Comparison of ENCODE assay signal across 18 cellular contexts in genomic region chr6:170451762-170452651, GRCh38.
DNase-seq lines count a peak whose midpoint lies in the region; ATAC-seq and TF ChIP-seq lines count a peak whose summit lies in the region.
"Had no signal": no experiment of that assay in that cellular context is flagged by ENCODE, and none has a peak within 500 bp of the region (broad histone marks: within the 10 kb centered on the region; RNA-seq: fewer than 3 reads in every experiment).

No MANE protein-coding gene starts in this region.

- H3K9me3 ChIP-seq in upper lobe of right lung: no peaks in the 10 kb centered on the region
- H3K9me3 ChIP-seq in GM23248 (ENCODE audit: low read depth): no peaks in the 10 kb centered on the region

- no peak for ATAC-seq in central memory CD8-positive, alpha-beta T cell (replicated peaks; ENCODE audit: extremely low read depth, poor library complexity, severe bottlenecking)
- no peak for ATAC-seq in upper lobe of right lung
- ATAC-seq: HCT116 had no signal

- H3K9ac ChIP-seq in GM23248: no peak overlapping the region

- H3K27ac Mint-ChIP-seq in central memory CD8-positive, alpha-beta T cell (ENCODE audit: low read depth): peak overlapping the region; percentile 3
- H3K27ac Mint-ChIP-seq: CD4-positive, alpha-beta T cell had no signal

- no peaks in the 10 kb centered on the region for H3K36me3 Mint-ChIP-seq in central memory CD8-positive, alpha-beta T cell (ENCODE audit: insufficient read depth)

- H3K79me2 ChIP-seq in GM23248 (ENCODE audit: insufficient read depth): no peaks in the 10 kb centered on the region

- peaks cover 3% of the 10 kb centered on the region for H3K27me3 Mint-ChIP-seq in central memory CD8-positive, alpha-beta T cell
- H3K27me3 Mint-ChIP-seq: CD4-positive, alpha-beta T cell had no signal

- no peak for TF ChIP-seq CTCF in upper lobe of right lung (IDR thresholded peaks at IDR 0.05)

- no peak overlapping the region for H3K4me2 ChIP-seq in GM23248 (ENCODE audit: unreplicated experiment)

- WGBS in GM23248 (ENCODE audit: low coverage in 1 of 2, low lambda C conversion rate in 2 of 2, missing lambda C conversion rate in 2 of 2), 2 experiments: 76 to 77% methylated on average over 16 to 20 of the region's 20 CpGs

- H3K27me3 ChIP-seq in upper lobe of right lung (no peaks in the 10 kb centered on the region), GM23248 (replicated peaks; ENCODE audit: insufficient read depth) (no peaks in the 10 kb centered on the region)

- H3K9me2 ChIP-seq in GM23248 (ENCODE audit: insufficient read depth): no peaks in the 10 kb centered on the region

- no peak overlapping the region for H2AFZ ChIP-seq in GM23248

- in situ Hi-C loops in GM23248 (cut with MboI): no loop called here

- DNase-seq in activated effector memory CD4-positive, alpha-beta T cell treated with anti-CD3 and anti-CD28 coated beads, Interleukin-2, amount 50 U/mL, for 16 hours: peak; percentile 60
- DNase-seq in activated effector memory CD4-positive, alpha-beta T cell treated with Interleukin-2 at 50 U/mL for 16 hours: no peak
- peak in 1 of 2 donors; percentile 6 for DNase-seq in central memory CD8-positive, alpha-beta T cell (ENCODE audit: low spot score in 2 of 2)
- DNase-seq in mesenteric fat pad (ENCODE audit: low spot score) (peak; percentile 88), upper lobe of right lung (peak; percentile 59), RKO (ENCODE audit: low spot score) (no peak), GM23248 (no peak)
- DNase-seq: CD4-positive, alpha-beta T cell; DMS153; GF-D8; NCI-H1105; NCI-H2081; NCI-H2171 treated with DMSO at 0.1 percent for 48 hours; NCI-H510A; NCI-H748 treated with DMSO at 0.1 percent for 48 hours; RPMI8226; SIG-M5 had no signal

- H3K4me3 Mint-ChIP-seq in central memory CD8-positive, alpha-beta T cell: no peak overlapping the region
- H3K4me3 Mint-ChIP-seq: CD4-positive, alpha-beta T cell had no signal

- no peaks in the 10 kb centered on the region for H4K20me1 ChIP-seq in GM23248 (ENCODE audit: insufficient read depth)

- H3K27ac ChIP-seq in upper lobe of right lung (no peak overlapping the region), GM23248 (no peak overlapping the region)

- no peaks in the 10 kb centered on the region for H3K4me1 ChIP-seq in upper lobe of right lung
- H3K4me1 ChIP-seq in GM23248 (ENCODE audit: insufficient read depth): 0 out of 2 replicates have a peak, but pooled peaks cover 8% of the 10 kb centered on the region

- H3F3A ChIP-seq in GM23248 (ENCODE audit: insufficient read depth): no peaks in the 10 kb centered on the region

- no peaks in the 10 kb centered on the region for H3K36me3 ChIP-seq in upper lobe of right lung
- no peaks in the 10 kb centered on the region for H3K36me3 ChIP-seq in GM23248 (ENCODE audit: low read depth)

- intact Hi-C loops in upper lobe of right lung (cut with DNase I): no loop called here

- H3K9me3 Mint-ChIP-seq in central memory CD8-positive, alpha-beta T cell: peaks cover 6% of the 10 kb centered on the region
- H3K9me3 Mint-ChIP-seq: CD4-positive, alpha-beta T cell had no signal

- H3K4me1 Mint-ChIP-seq in central memory CD8-positive, alpha-beta T cell: peaks cover 13% of the 10 kb centered on the region

- no peak overlapping the region for H3K4me3 ChIP-seq in upper lobe of right lung
- no peak overlapping the region for H3K4me3 ChIP-seq in GM23248

Comparison
In these comparisons a context has a peak if more than half of its experiments do, and no peak if none do; other contexts are left out.
1. DNase-seq: peak in activated effector memory CD4-positive, alpha-beta T cell treated with anti-CD3 and anti-CD28 coated beads, Interleukin-2, amount 50 U/mL, for 16 hours (single experiment), mesenteric fat pad (single experiment) and upper lobe of right lung (single experiment); none in activated effector memory CD4-positive, alpha-beta T cell treated with Interleukin-2 at 50 U/mL for 16 hours (single experiment), RKO (single experiment) and GM23248 (single experiment).